11 cellular contexts compared by ENCODE assay signal in genomic region chr4:163611784-163612445, GRCh38.
DNase-seq lines count a peak whose midpoint lies in the region; ATAC-seq and TF ChIP-seq lines count a peak whose summit lies in the region.
"Had no signal": no experiment of that assay in that cellular context is flagged by ENCODE, and none has a peak within 500 bp of the region (broad histone marks: within the 10 kb centered on the region; RNA-seq: fewer than 3 reads in every experiment).

No MANE protein-coding gene starts in this region.

- H3K4me3 Mint-ChIP-seq in activated naive CD8-positive, alpha-beta T cell treated with anti-CD3 and anti-CD28 coated beads, Interleukin-2, amount 50 U/mL, for 24 hours: peak overlapping the region; percentile 58
- H3K4me3 Mint-ChIP-seq: activated naive CD8-positive, alpha-beta T cell treated with anti-CD3 and anti-CD28 coated beads, Interleukin-2, amount 10 ng/mL, durations not matched to agents 7 days and 5 days had no signal

- 72 to 89% methylated on average over 2 of the region's 2 CpGs for WGBS in lower leg skin, 2 donors

- no peaks in the 10 kb centered on the region for H3K36me3 Mint-ChIP-seq in activated naive CD8-positive, alpha-beta T cell treated with anti-CD3 and anti-CD28 coated beads, Interleukin-2, amount 50 U/mL, for 24 hours (ENCODE audit: low read depth)
- H3K36me3 Mint-ChIP-seq: activated naive CD8-positive, alpha-beta T cell treated with anti-CD3 and anti-CD28 coated beads, Interleukin-2, amount 10 ng/mL, durations not matched to agents 7 days and 5 days had no signal

- TF ChIP-seq CTCF in lower leg skin (IDR thresholded peaks at IDR 0.05): no peak

- intact Hi-C loops in lower leg skin (cut with DNase I; ENCODE audit: low total_unique reads): no loop called here

- peak overlapping the region; percentile 44 for H3K27ac Mint-ChIP-seq in activated naive CD8-positive, alpha-beta T cell treated with anti-CD3 and anti-CD28 coated beads, Interleukin-2, amount 50 U/mL, for 24 hours
- H3K27ac Mint-ChIP-seq: activated naive CD8-positive, alpha-beta T cell treated with anti-CD3 and anti-CD28 coated beads, Interleukin-2, amount 10 ng/mL, durations not matched to agents 7 days and 5 days had no signal

- DNase-seq in CD1c-positive myeloid dendritic cell (ENCODE audit: extremely low spot score) (peak; percentile 37), GM03348 (ENCODE audit: low spot score) (no peak), SIG-M5 treated with dmso at 0.1 percent for 504 hours (lab: John Stamatoyannopoulos, UW; ENCODE audit: unreplicated experiment) (no peak), mucosa of gallbladder (ENCODE audit: low spot score) (no peak), lower leg skin (ENCODE audit: low spot score in 2 of 2) (no peak)
- no peak for DNase-seq in activated naive CD8-positive, alpha-beta T cell treated with anti-CD3 and anti-CD28 coated beads, Interleukin-2, amount 50 U/mL, for 24 hours
- DNase-seq: activated naive CD8-positive, alpha-beta T cell treated with anti-CD3 and anti-CD28 coated beads, Interleukin-2, amount 10 ng/mL, durations not matched to agents 7 days and 5 days; NCI-H82; WERI-Rb-1 had no signal

- peaks cover 18% of the 10 kb centered on the region for H3K4me1 Mint-ChIP-seq in activated naive CD8-positive, alpha-beta T cell treated with anti-CD3 and anti-CD28 coated beads, Interleukin-2, amount 50 U/mL, for 24 hours

- H3K9me3 Mint-ChIP-seq in activated naive CD8-positive, alpha-beta T cell treated with anti-CD3 and anti-CD28 coated beads, Interleukin-2, amount 50 U/mL, for 24 hours: peaks cover 5% of the 10 kb centered on the region
- H3K9me3 Mint-ChIP-seq: activated naive CD8-positive, alpha-beta T cell treated with anti-CD3 and anti-CD28 coated beads, Interleukin-2, amount 10 ng/mL, durations not matched to agents 7 days and 5 days had no signal

- ATAC-seq in GM19452 (IDR thresholded peaks at IDR 0.05; ENCODE audit: unreplicated experiment): peak; percentile 64
- ATAC-seq in HG03039 (IDR thresholded peaks at IDR 0.05; ENCODE audit: unreplicated experiment): peak; percentile 70
- ATAC-seq in activated naive CD8-positive, alpha-beta T cell treated with anti-CD3 and anti-CD28 coated beads, Interleukin-2, amount 50 U/mL, for 24 hours: no peak

- no peak overlapping the region for H3K4me3 ChIP-seq in lower leg skin (ENCODE audit: low read depth, poor library complexity, severe bottlenecking)

- no peak for TF ChIP-seq POLR2A in lower leg skin (IDR thresholded peaks at IDR 0.05)

- H3K27me3 Mint-ChIP-seq in activated naive CD8-positive, alpha-beta T cell treated with anti-CD3 and anti-CD28 coated beads, Interleukin-2, amount 50 U/mL, for 24 hours: peaks cover 5% of the 10 kb centered on the region
- H3K27me3 Mint-ChIP-seq: activated naive CD8-positive, alpha-beta T cell treated with anti-CD3 and anti-CD28 coated beads, Interleukin-2, amount 10 ng/mL, durations not matched to agents 7 days and 5 days had no signal
